In the genomic region with DNA sequence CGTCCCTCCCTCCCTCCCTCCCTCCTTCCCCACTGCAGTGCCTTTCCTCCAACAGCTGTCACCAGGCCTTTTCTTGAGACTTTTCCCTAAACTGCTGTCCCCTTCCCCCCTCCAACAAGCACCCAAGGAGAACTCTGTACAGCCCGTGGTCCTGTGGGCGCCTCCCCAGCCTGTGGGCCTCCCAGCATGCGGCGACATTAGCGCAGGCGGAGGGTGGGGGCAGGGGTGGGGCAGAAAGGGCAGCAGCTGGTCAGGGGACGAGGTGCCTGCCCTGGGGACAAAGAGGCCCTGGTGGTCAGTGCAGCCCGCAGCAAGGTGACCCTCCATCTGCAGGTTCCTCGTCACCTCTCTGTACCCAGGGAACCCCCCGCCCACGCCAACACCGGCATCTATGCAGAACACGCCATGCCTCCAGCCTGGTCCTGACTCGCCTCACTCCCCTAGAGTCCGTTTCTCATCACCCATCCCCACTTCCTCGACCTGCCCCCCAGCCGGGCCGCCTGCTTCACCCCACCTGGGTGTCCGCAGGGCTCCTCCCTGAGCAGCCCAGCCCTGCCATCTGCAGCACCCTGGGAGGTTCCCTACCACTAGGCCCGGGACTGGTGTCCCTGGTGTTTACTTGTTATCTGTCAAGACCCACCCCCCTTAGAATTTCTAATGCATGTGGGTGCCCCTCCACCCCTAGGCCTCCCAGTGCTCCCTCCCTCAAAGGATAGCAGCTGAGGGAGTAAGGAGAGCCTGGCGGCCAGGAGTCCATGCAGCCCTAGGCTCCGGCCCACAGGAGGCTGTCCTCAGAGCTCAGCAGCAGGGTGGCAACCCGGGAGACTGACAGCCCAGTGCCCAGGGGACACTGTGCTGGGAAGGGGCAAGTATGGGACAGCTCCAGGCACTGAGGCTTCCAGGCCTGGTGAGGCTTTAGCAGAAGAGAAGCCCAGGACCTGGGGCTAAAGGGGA, we compare ENCODE assay signal across 1 cellular context.
A peak's percentile ranks its signal among the peaks of the same experiment; 100 is the strongest.
TF ChIP-seq lines count a peak whose summit lies in the region.

No MANE protein-coding gene starts in this region.

TF ChIP-seq in HepG2, 621 proteins besides CTCF, POLR2A, EP300 and RAD21:
- peak; percentile 31; the same call in 1 of the 2 replicates for TF ChIP-seq ZNF263 (CRISPR knock-in tag; IDR thresholded peaks at IDR 0.05)
- no peak for TF ChIP-seq ZNF180 (CRISPR knock-in tag; IDR thresholded peaks at IDR 0.05; ENCODE audit: borderline replicate concordance, low read depth)
